In genomic region chr4:88533937-88534750, GRCh38 we compare ENCODE assay signal across 1 cellular context.
TF ChIP-seq lines count a peak whose summit lies in the region.

No MANE protein-coding gene starts in this region.

TF ChIP-seq in GM23338, 12 proteins besides CTCF, POLR2A, EP300 and RAD21 (continued from another document):
- no peak for TF ChIP-seq ZNF462 (CRISPR knock-in tag; IDR thresholded peaks at IDR 0.05)
